1 cellular context compared by ENCODE assay signal in the genomic region with DNA sequence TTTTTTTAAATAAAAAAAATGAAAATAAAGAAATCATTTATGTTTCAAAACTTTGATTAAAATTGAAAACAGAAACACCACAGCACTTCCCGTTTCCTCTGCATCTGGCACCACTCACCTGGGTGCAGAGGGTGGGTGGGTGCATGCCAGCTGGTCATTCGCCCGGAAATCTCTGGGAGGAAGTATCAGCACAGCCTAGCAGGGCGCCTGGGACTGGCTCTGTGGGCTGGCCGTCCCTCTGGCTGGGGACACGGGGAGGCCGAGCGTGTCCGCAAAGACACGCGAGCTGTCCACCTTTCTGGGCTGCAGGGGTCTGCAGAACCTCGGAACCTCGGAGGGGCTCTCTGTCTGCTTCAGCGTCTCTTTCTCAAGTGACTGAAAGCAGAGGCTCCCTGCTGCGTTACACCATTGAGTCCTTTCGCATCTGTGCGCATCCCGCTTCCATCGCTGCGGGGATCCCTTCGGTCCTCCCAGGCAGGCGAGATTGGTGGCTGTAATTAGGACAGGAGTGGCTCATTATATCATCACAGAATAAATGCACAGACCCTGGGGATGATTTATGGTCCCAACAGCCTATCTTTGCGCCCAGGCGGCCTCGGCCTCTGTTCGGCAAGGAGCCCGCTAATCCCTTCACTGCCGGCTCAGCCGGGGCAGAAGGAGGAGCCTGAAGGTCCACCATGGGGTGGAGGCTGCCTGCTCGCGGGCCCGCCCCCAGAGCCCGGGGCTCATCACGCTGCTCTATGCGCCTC.
TF ChIP-seq lines count a peak whose summit lies in the region.

No MANE protein-coding gene starts in this region.

TF ChIP-seq in K562, 482 proteins besides CTCF, POLR2A, EP300 and RAD21 (continued from another document and continues in another):
- TF ChIP-seq, protein P1, sequence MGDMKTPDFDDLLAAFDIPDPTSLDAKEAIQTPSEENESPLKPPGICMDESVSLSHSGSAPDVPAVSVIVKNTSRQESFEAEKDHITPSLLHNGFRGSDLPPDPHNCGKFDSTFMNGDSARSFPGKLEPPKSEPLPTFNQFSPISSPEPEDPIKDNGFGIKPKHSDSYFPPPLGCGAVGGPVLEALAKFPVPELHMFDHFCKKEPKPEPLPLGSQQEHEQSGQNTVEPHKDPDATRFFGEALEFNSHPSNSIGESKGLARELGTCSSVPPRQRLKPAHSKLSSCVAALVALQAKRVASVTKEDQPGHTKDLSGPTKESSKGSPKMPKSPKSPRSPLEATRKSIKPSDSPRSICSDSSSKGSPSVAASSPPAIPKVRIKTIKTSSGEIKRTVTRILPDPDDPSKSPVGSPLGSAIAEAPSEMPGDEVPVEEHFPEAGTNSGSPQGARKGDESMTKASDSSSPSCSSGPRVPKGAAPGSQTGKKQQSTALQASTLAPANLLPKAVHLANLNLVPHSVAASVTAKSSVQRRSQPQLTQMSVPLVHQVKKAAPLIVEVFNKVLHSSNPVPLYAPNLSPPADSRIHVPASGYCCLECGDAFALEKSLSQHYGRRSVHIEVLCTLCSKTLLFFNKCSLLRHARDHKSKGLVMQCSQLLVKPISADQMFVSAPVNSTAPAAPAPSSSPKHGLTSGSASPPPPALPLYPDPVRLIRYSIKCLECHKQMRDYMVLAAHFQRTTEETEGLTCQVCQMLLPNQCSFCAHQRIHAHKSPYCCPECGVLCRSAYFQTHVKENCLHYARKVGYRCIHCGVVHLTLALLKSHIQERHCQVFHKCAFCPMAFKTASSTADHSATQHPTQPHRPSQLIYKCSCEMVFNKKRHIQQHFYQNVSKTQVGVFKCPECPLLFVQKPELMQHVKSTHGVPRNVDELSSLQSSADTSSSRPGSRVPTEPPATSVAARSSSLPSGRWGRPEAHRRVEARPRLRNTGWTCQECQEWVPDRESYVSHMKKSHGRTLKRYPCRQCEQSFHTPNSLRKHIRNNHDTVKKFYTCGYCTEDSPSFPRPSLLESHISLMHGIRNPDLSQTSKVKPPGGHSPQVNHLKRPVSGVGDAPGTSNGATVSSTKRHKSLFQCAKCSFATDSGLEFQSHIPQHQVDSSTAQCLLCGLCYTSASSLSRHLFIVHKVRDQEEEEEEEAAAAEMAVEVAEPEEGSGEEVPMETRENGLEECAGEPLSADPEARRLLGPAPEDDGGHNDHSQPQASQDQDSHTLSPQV (IDR thresholded peaks at IDR 0.05): no peak
- no peak for TF ChIP-seq RFX5 (IDR thresholded peaks at IDR 0.05; ENCODE audit: low read depth, low read length)
- TF ChIP-seq BMI1 (IDR thresholded peaks at IDR 0.05; ENCODE audit: low read length): no peak
- peak; percentile 33; the same call in 1 of the 2 replicates for TF ChIP-seq CREM (IDR thresholded peaks at IDR 0.05; ENCODE audit: low read depth)
- TF ChIP-seq, protein P2, sequence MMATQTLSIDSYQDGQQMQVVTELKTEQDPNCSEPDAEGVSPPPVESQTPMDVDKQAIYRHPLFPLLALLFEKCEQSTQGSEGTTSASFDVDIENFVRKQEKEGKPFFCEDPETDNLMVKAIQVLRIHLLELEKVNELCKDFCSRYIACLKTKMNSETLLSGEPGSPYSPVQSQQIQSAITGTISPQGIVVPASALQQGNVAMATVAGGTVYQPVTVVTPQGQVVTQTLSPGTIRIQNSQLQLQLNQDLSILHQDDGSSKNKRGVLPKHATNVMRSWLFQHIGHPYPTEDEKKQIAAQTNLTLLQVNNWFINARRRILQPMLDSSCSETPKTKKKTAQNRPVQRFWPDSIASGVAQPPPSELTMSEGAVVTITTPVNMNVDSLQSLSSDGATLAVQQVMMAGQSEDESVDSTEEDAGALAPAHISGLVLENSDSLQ (IDR thresholded peaks at IDR 0.05): peak; percentile 98
- TF ChIP-seq FIP1L1 (IDR thresholded peaks at IDR 0.05; ENCODE audit: low read depth, low read length, poor library complexity, severe bottlenecking): no peak
- no peak for TF ChIP-seq ILF3 (IDR thresholded peaks at IDR 0.05; ENCODE audit: borderline replicate concordance)
- TF ChIP-seq, protein P3, sequence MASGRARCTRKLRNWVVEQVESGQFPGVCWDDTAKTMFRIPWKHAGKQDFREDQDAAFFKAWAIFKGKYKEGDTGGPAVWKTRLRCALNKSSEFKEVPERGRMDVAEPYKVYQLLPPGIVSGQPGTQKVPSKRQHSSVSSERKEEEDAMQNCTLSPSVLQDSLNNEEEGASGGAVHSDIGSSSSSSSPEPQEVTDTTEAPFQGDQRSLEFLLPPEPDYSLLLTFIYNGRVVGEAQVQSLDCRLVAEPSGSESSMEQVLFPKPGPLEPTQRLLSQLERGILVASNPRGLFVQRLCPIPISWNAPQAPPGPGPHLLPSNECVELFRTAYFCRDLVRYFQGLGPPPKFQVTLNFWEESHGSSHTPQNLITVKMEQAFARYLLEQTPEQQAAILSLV (tag; IDR thresholded peaks at IDR 0.05): no peak
- no peak for TF ChIP-seq SMAD1 (IDR thresholded peaks at IDR 0.05; ENCODE audit: low read depth, low read length, partially characterized antibody)
- TF ChIP-seq, protein P4, sequence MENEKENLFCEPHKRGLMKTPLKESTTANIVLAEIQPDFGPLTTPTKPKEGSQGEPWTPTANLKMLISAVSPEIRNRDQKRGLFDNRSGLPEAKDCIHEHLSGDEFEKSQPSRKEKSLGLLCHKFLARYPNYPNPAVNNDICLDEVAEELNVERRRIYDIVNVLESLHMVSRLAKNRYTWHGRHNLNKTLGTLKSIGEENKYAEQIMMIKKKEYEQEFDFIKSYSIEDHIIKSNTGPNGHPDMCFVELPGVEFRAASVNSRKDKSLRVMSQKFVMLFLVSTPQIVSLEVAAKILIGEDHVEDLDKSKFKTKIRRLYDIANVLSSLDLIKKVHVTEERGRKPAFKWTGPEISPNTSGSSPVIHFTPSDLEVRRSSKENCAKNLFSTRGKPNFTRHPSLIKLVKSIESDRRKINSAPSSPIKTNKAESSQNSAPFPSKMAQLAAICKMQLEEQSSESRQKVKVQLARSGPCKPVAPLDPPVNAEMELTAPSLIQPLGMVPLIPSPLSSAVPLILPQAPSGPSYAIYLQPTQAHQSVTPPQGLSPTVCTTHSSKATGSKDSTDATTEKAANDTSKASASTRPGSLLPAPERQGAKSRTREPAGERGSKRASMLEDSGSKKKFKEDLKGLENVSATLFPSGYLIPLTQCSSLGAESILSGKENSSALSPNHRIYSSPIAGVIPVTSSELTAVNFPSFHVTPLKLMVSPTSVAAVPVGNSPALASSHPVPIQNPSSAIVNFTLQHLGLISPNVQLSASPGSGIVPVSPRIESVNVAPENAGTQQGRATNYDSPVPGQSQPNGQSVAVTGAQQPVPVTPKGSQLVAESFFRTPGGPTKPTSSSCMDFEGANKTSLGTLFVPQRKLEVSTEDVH (IDR thresholded peaks at IDR 0.05; ENCODE audit: low read depth, partially characterized antibody): no peak
- no peak for TF ChIP-seq PHF8 (IDR thresholded peaks at IDR 0.05; ENCODE audit: borderline replicate concordance, low read length)
- TF ChIP-seq FOXM1 (IDR thresholded peaks at IDR 0.05; ENCODE audit: low read depth): 0 out of 2 replicates have a peak, but pooled peaks have one; percentile 25
- no peak for TF ChIP-seq FOXM1 (CRISPR knock-in tag; IDR thresholded peaks at IDR 0.05; ENCODE audit: low read depth)
- TF ChIP-seq, protein P5, sequence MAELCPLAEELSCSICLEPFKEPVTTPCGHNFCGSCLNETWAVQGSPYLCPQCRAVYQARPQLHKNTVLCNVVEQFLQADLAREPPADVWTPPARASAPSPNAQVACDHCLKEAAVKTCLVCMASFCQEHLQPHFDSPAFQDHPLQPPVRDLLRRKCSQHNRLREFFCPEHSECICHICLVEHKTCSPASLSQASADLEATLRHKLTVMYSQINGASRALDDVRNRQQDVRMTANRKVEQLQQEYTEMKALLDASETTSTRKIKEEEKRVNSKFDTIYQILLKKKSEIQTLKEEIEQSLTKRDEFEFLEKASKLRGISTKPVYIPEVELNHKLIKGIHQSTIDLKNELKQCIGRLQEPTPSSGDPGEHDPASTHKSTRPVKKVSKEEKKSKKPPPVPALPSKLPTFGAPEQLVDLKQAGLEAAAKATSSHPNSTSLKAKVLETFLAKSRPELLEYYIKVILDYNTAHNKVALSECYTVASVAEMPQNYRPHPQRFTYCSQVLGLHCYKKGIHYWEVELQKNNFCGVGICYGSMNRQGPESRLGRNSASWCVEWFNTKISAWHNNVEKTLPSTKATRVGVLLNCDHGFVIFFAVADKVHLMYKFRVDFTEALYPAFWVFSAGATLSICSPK (IDR thresholded peaks at IDR 0.05; ENCODE audit: borderline replicate concordance): no peak
- TF ChIP-seq MTF1 (CRISPR knock-in tag; IDR thresholded peaks at IDR 0.05; ENCODE audit: borderline replicate concordance): no peak
- no peak for TF ChIP-seq HNRNPL (IDR thresholded peaks at IDR 0.05; ENCODE audit: low read depth, low read length)
- TF ChIP-seq ZNF780A (CRISPR knock-in tag; IDR thresholded peaks at IDR 0.05): no peak
- TF ChIP-seq RBM22 (IDR thresholded peaks at IDR 0.05; ENCODE audit: low read depth, low read length, poor library complexity, severe bottlenecking): no peak
- no peak for TF ChIP-seq ZNF717 (CRISPR knock-in tag; IDR thresholded peaks at IDR 0.05)
- TF ChIP-seq, protein P6, sequence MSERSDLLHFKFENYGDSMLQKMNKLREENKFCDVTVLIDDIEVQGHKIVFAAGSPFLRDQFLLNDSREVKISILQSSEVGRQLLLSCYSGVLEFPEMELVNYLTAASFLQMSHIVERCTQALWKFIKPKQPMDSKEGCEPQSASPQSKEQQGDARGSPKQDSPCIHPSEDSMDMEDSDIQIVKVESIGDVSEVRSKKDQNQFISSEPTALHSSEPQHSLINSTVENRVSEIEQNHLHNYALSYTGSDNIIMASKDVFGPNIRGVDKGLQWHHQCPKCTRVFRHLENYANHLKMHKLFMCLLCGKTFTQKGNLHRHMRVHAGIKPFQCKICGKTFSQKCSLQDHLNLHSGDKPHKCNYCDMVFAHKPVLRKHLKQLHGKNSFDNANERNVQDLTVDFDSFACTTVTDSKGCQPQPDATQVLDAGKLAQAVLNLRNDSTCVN (CRISPR knock-in tag; IDR thresholded peaks at IDR 0.05): no peak
- TF ChIP-seq MAFG (tag; conservative IDR thresholded peaks at IDR 0.05): no peak
- no peak; the same call in 1 of the 2 replicates for TF ChIP-seq ZBTB7A (IDR thresholded peaks at IDR 0.05; ENCODE audit: borderline replicate concordance, control insufficient read depth, low read depth, low read length)
- TF ChIP-seq TEAD1 (CRISPR knock-in tag; IDR thresholded peaks at IDR 0.05): peak in 1 of 2 experiments; percentile 24; a peak in 1 of 4 replicates
- TF ChIP-seq SRSF9 (IDR thresholded peaks at IDR 0.05; ENCODE audit: borderline replicate concordance, low read depth, low read length): no peak
- no peak for TF ChIP-seq ZNF282 (CRISPR knock-in tag; IDR thresholded peaks at IDR 0.05)
- TF ChIP-seq SRF (CRISPR knock-in tag; IDR thresholded peaks at IDR 0.05): no peak
- no peak for TF ChIP-seq ZNF75A (CRISPR knock-in tag; IDR thresholded peaks at IDR 0.05)
- TF ChIP-seq, protein P7, sequence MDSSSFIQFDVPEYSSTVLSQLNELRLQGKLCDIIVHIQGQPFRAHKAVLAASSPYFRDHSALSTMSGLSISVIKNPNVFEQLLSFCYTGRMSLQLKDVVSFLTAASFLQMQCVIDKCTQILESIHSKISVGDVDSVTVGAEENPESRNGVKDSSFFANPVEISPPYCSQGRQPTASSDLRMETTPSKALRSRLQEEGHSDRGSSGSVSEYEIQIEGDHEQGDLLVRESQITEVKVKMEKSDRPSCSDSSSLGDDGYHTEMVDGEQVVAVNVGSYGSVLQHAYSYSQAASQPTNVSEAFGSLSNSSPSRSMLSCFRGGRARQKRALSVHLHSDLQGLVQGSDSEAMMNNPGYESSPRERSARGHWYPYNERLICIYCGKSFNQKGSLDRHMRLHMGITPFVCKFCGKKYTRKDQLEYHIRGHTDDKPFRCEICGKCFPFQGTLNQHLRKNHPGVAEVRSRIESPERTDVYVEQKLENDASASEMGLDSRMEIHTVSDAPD (CRISPR knock-in tag; IDR thresholded peaks at IDR 0.05): no peak
- TF ChIP-seq RBFOX2 (IDR thresholded peaks at IDR 0.05; ENCODE audit: low read depth, low read length): no peak
- TF ChIP-seq FOXK1 (CRISPR knock-in tag; IDR thresholded peaks at IDR 0.05; ENCODE audit: borderline replicate concordance): no peak
- TF ChIP-seq, protein P8, sequence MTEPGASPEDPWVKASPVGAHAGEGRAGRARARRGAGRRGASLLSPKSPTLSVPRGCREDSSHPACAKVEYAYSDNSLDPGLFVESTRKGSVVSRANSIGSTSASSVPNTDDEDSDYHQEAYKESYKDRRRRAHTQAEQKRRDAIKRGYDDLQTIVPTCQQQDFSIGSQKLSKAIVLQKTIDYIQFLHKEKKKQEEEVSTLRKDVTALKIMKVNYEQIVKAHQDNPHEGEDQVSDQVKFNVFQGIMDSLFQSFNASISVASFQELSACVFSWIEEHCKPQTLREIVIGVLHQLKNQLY (CRISPR knock-in tag; conservative IDR thresholded peaks at IDR 0.05): no peak
- peak; percentile 69; the same call in 1 of the 2 replicates for TF ChIP-seq ZNF24 (IDR thresholded peaks at IDR 0.05)
- TF ChIP-seq CREBBP (IDR thresholded peaks at IDR 0.05; ENCODE audit: low read depth, low read length): no peak
- TF ChIP-seq ASH1L (IDR thresholded peaks at IDR 0.05; ENCODE audit: borderline replicate concordance, low read depth, partially characterized antibody): no peak
- TF ChIP-seq ZFP36 (IDR thresholded peaks at IDR 0.05; ENCODE audit: low read depth, low read length, partially characterized antibody): no peak
- no peak for TF ChIP-seq ZNF695 (CRISPR knock-in tag; IDR thresholded peaks at IDR 0.05)
- no peak for TF ChIP-seq KHSRP (IDR thresholded peaks at IDR 0.05)
- 0 out of 2 replicates have a peak, but pooled peaks have one; percentile 51 for TF ChIP-seq XRCC5 (IDR thresholded peaks at IDR 0.05; ENCODE audit: low read depth, low read length)
- TF ChIP-seq, protein P9, sequence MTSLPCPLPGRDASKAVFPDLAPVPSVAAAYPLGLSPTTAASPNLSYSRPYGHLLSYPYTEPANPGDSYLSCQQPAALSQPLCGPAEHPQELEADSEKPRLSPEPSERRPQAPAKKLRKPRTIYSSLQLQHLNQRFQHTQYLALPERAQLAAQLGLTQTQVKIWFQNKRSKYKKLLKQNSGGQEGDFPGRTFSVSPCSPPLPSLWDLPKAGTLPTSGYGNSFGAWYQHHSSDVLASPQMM (CRISPR knock-in tag; IDR thresholded peaks at IDR 0.05): no peak
- no peak for TF ChIP-seq ATF1 (CRISPR knock-in tag; IDR thresholded peaks at IDR 0.05)
- peak; percentile 42; the same call in 1 of the 2 replicates for TF ChIP-seq ATF1 (tag; IDR thresholded peaks at IDR 0.05)
- TF ChIP-seq, protein P10, sequence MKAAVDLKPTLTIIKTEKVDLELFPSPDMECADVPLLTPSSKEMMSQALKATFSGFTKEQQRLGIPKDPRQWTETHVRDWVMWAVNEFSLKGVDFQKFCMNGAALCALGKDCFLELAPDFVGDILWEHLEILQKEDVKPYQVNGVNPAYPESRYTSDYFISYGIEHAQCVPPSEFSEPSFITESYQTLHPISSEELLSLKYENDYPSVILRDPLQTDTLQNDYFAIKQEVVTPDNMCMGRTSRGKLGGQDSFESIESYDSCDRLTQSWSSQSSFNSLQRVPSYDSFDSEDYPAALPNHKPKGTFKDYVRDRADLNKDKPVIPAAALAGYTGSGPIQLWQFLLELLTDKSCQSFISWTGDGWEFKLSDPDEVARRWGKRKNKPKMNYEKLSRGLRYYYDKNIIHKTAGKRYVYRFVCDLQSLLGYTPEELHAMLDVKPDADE (conservative IDR thresholded peaks at IDR 0.05; ENCODE audit: control insufficient read depth, low read depth, low read length): peak; percentile 52; the same call in 1 of the 2 replicates
- no peak for TF ChIP-seq ZNF175 (CRISPR knock-in tag; IDR thresholded peaks at IDR 0.05; ENCODE audit: low read depth)
- TF ChIP-seq ZNF12 (CRISPR knock-in tag; IDR thresholded peaks at IDR 0.05): no peak
- TF ChIP-seq RBM39 (optimal IDR thresholded peaks at IDR 0.05; ENCODE audit: low read depth, low read length): no peak
- TF ChIP-seq GATAD2A (IDR thresholded peaks at IDR 0.05): no peak
- no peak for TF ChIP-seq SRSF1 (IDR thresholded peaks at IDR 0.05; ENCODE audit: low read depth, low read length)
- TF ChIP-seq ZNF445 (CRISPR knock-in tag; IDR thresholded peaks at IDR 0.05; ENCODE audit: low read depth): no peak
- no peak for TF ChIP-seq ZNF324 (CRISPR knock-in tag; IDR thresholded peaks at IDR 0.05)
- TF ChIP-seq HMG20B (CRISPR knock-in tag; IDR thresholded peaks at IDR 0.05): no peak
